In genomic region chr17:10779607-10780006, GRCh38 we compare ENCODE assay signal across 25 cellular contexts. TPM values are rescaled to one million over a fixed set of nuclear protein-coding genes. Genes with fewer than 3 reads are reported as not detected.
A peak's percentile ranks its signal among the peaks of the same experiment; 100 is the strongest.
DNase-seq lines count a peak whose midpoint lies in the region; ATAC-seq, FAIRE-seq and TF ChIP-seq lines count a peak whose summit lies in the region.
"Had no signal": no experiment of that assay in that cellular context is flagged by ENCODE, and none has a peak within 500 bp of the region (broad histone marks: within the 10 kb centered on the region; RNA-seq: fewer than 3 reads in every experiment).

No MANE protein-coding gene starts in this region.

- H3K4me1 ChIP-seq in colonic mucosa (no peaks in the 10 kb centered on the region), prostate gland (replicated peaks) (no peaks in the 10 kb centered on the region)
- H3K4me1 ChIP-seq: BE2C had no signal

- H3K27me3 ChIP-seq in colonic mucosa = no peaks in the 10 kb centered on the region
- H3K27me3 ChIP-seq in prostate gland (replicated peaks; ENCODE audit: insufficient read depth) = no peaks in the 10 kb centered on the region
- H3K27me3 ChIP-seq: BE2C had no signal

- H3K27ac ChIP-seq in colonic mucosa (peak overlapping the region; percentile 18), prostate gland (peak overlapping the region; percentile 20 to 41)
- H3K27ac ChIP-seq: C4-2B, HL-60 had no signal

- FAIRE-seq in frontal cortex (lab: Jason Lieb, UNC) = no peak
- FAIRE-seq: A204.1, GM12892, HTR-8/SVneo had no signal

- no peaks in the 10 kb centered on the region for H3K4me1 Mint-ChIP-seq in type B pancreatic cell (ENCODE audit: unreplicated experiment)

- intact Hi-C loops in colonic mucosa (cut with DNase I) = no loop called here
- intact Hi-C loops in prostate gland (cut with DNase I) = no loop called here

- H3K4me3 ChIP-seq in LNCaP clone FGC (ENCODE audit: low read depth, low read length) = no peak overlapping the region
- no peak overlapping the region for H3K4me3 ChIP-seq in colonic mucosa
- H3K4me3 ChIP-seq in prostate gland = no peak overlapping the region

- H3K9me3 ChIP-seq in colonic mucosa = no peaks in the 10 kb centered on the region
- H3K9me3 ChIP-seq in prostate gland = no peaks in the 10 kb centered on the region
- H3K9me3 ChIP-seq: BE2C, Caco-2 had no signal

- no peak for ATAC-seq in GM18498 (IDR thresholded peaks at IDR 0.05; ENCODE audit: unreplicated experiment)
- ATAC-seq: HCT116 had no signal

- no peaks in the 10 kb centered on the region for H3K36me3 Mint-ChIP-seq in type B pancreatic cell

- TF ChIP-seq POLR2A in prostate gland (IDR thresholded peaks at IDR 0.05) = no peak

- no peak overlapping the region for H3K4me3 Mint-ChIP-seq in type B pancreatic cell
- H3K4me3 Mint-ChIP-seq: CD4-positive, alpha-beta T cell; HFFc6 had no signal

- TF ChIP-seq CTCF in LNCaP clone FGC (IDR thresholded peaks at IDR 0.05; ENCODE audit: control insufficient read depth, extremely low read depth, insufficient read depth) = no peak
- no peak for TF ChIP-seq CTCF in colonic mucosa (IDR thresholded peaks at IDR 0.05)
- TF ChIP-seq CTCF in prostate gland (IDR thresholded peaks at IDR 0.05) = no peak
- TF ChIP-seq CTCF in type B pancreatic cell (conservative IDR thresholded peaks at IDR 0.05) = no peak

- H3K36me3 ChIP-seq in colonic mucosa (no peaks in the 10 kb centered on the region), prostate gland (no peaks in the 10 kb centered on the region)
- H3K36me3 ChIP-seq: BE2C had no signal

- no peaks in the 10 kb centered on the region for H3K9me3 Mint-ChIP-seq in type B pancreatic cell

- 49% methylated on average over 2 of the region's 2 CpGs for WGBS in prostate gland

- H3K27me3 Mint-ChIP-seq in type B pancreatic cell = no peaks in the 10 kb centered on the region
- H3K27me3 Mint-ChIP-seq: CD4-positive, alpha-beta T cell had no signal

- H3K9ac ChIP-seq in colonic mucosa (ENCODE audit: low read depth in 2 of 2, low read length in 2 of 2) = no peak overlapping the region

- H3K27ac Mint-ChIP-seq in type B pancreatic cell = peak overlapping the region; percentile 41
- H3K27ac Mint-ChIP-seq: CD4-positive, alpha-beta T cell; HFFc6 had no signal

- peak; percentile 54 for DNase-seq in LNCaP clone FGC (ENCODE audit: low read depth)
- DNase-seq in colonic mucosa = no peak
- peak; percentile 30 for DNase-seq in prostate gland (ENCODE audit: low spot score)
- DNase-seq in type B pancreatic cell (ENCODE audit: extremely low spot score, unreplicated experiment) = no peak
- DNase-seq in NCI-H526 treated with DMSO at 0.1 percent for 48 hours (lab: John Stamatoyannopoulos, UW) = no peak
- no peak for DNase-seq in frontal cortex (ENCODE audit: low spot score in 2 of 2)
- DNase-seq: ACHN; BE2C; Caco-2; CD4-positive, alpha-beta T cell; DMS153; DMS79; GDM1; GOT3; H7; HFFc6; IMR-90 had no signal

RNA-seq across cellular contexts. Expression of gene TMEM238L, which starts 24.3 kb away (rescaled TPM):
- 10 to 100 TPM; 63.1 to 68.8 TPM for total RNA-seq in colonic mucosa
- total RNA-seq in prostate gland = 10 to 100 TPM in 1 of 2 donors, 1 to 10 TPM in 1; 7.7 to 12.0 TPM
- total RNA-seq in type B pancreatic cell (ENCODE audit: low replicate concordance) = not detected in 2 replicates
- not detected for total RNA-seq in frontal cortex
- total RNA-seq: Caco-2; CD4-positive, alpha-beta T cell; Daoy; H7; HFFc6; IMR-90 had no signal

RNA-seq across cellular contexts. Expression of gene TMEM220, which starts 49.8 kb away (rescaled TPM):
- total RNA-seq in colonic mucosa (10 to 100 TPM; 14.5 to 17.6 TPM), prostate gland (10 to 100 TPM; 18.4 to 30.1 TPM), type B pancreatic cell (ENCODE audit: low replicate concordance) (3.8 and 7.6 TPM in 2 replicates), frontal cortex (1.2 TPM)
- total RNA-seq: Caco-2 had no signal

RNA-seq across cellular contexts. Expression of gene PIRT, which starts 58.3 kb away (rescaled TPM):
- total RNA-seq in colonic mucosa (1 to 10 TPM in 1 of 2 donors, under 1 TPM in 1; 0.40 to 1.5 TPM), prostate gland (1 to 10 TPM in 1 of 2 donors, not detected in 1; 1.2 TPM), type B pancreatic cell (ENCODE audit: low replicate concordance) (0.34 and 0.38 TPM in 2 replicates), frontal cortex (under 0.01 TPM)
- total RNA-seq: Caco-2; CD4-positive, alpha-beta T cell; Daoy; H7; HFFc6; IMR-90 had no signal

Comparison
In these comparisons a context has a peak if more than half of its experiments do, and no peak if none do; other contexts are left out.
1. DNase-seq: peak in LNCaP clone FGC (single experiment) and prostate gland (single experiment); none in colonic mucosa (single experiment), type B pancreatic cell (single experiment), NCI-H526 treated with DMSO at 0.1 percent for 48 hours (single experiment) and frontal cortex (0 of 2).
2. RNA of gene TMEM238L, which starts 24.3 kb away (total RNA-seq): 63.1 to 68.8 TPM in colonic mucosa; 7.7 to 12.0 TPM in prostate gland, not detected in type B pancreatic cell and not detected in frontal cortex (single experiment); every median in the first group is over 4 times any median in the second.